In the genomic region with DNA sequence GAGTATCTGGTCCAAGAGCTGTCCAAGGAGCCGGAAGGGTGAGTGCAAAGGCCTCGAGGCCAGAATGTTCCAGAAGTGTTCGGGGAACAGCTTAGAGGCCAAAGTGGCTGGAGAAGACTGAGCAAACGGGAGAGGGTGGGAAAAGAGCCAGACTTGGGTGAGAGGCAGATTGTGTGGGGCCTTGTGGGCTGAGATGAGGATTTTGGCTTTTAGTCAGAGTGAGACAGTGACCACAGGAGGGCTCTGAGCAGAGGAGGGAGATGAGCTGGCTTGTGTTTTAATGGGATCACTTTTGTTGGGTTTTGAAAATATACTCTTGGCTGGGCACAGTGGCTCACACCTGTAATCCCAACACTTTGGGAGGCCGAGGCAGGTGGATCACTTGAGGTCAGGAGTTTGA, we compare ENCODE assay signal across 27 cellular contexts. TPM values are rescaled to one million over a fixed set of nuclear protein-coding genes. Genes with fewer than 3 reads are reported as not detected.
DNase-seq lines count a peak whose midpoint lies in the region; TF ChIP-seq lines count a peak whose summit lies in the region.
"Had no signal": no experiment of that assay in that cellular context is flagged by ENCODE, and none has a peak within 500 bp of the region (broad histone marks: within the 10 kb centered on the region; RNA-seq: fewer than 3 reads in every experiment).

No MANE protein-coding gene starts in this region.

- no peak overlapping the region for H3K27ac ChIP-seq in CD4-positive, alpha-beta memory T cell (ENCODE audit: low read depth, low read length)
- H3K27ac ChIP-seq in prostate gland, result no peak overlapping the region
- H3K27ac ChIP-seq: hepatocyte, left ventricle myocardium inferior, neural progenitor cell, vagina had no signal

- H3K4me3 ChIP-seq in kidney epithelial cell (ENCODE audit: low read depth, low read length) (no peak overlapping the region), prostate gland (no peak overlapping the region)
- no peak overlapping the region for H3K4me3 ChIP-seq in CD4-positive, alpha-beta memory T cell (ENCODE audit: low read length in 2 of 2)
- H3K4me3 ChIP-seq: hepatocyte, left ventricle myocardium inferior, mucosa of descending colon, neural progenitor cell, vagina had no signal

- peak; percentile 33 for DNase-seq in EH (ENCODE audit: low read depth)
- peak; percentile 14 for DNase-seq in HFFc6
- no peak for DNase-seq in kidney epithelial cell (ENCODE audit: low read depth)
- no peak for DNase-seq in CD4-positive, alpha-beta memory T cell
- no peak for DNase-seq in prostate gland (ENCODE audit: low spot score)
- DNase-seq: DMS 273 treated with DMSO at 0.1 percent for 48 hours; effector CD4-positive, alpha-beta T cell; foreskin melanocyte; GF-D8; immature natural killer cell; Karpas-422; left ventricle myocardium inferior; mucosa of descending colon; NCI-H1048; NCI-H187; NCI-H526; stimulated activated CD4-positive, alpha-beta T cell treated with anti-CD3 and anti-CD28 coated beads, Interleukin-1b, Interleukin-23, amount 100 ng/mL, for 48 hours had no signal

- H3K9me3 ChIP-seq in CD4-positive, alpha-beta memory T cell (ENCODE audit: control insufficient read depth in 1 of 2, low read length in 2 of 2), result no peaks in the 10 kb centered on the region
- H3K9me3 ChIP-seq in prostate gland, result no peaks in the 10 kb centered on the region
- H3K9me3 ChIP-seq: left ventricle myocardium inferior, mucosa of descending colon, vagina had no signal

- peaks cover 8% of the 10 kb centered on the region for H3K27me3 ChIP-seq in kidney epithelial cell (ENCODE audit: control insufficient read depth, insufficient read depth, low read length)
- no peaks in the 10 kb centered on the region for H3K27me3 ChIP-seq in CD4-positive, alpha-beta memory T cell (ENCODE audit: insufficient read depth, low read length)
- H3K27me3 ChIP-seq in prostate gland (replicated peaks; ENCODE audit: insufficient read depth), result peaks cover 3% of the 10 kb centered on the region
- H3K27me3 ChIP-seq: hepatocyte, neural progenitor cell, vagina had no signal

- no peaks in the 10 kb centered on the region for H3K36me3 Mint-ChIP-seq in HFFc6 (ENCODE audit: low read depth)
- H3K36me3 Mint-ChIP-seq in CD4-positive, alpha-beta memory T cell, result no peaks in the 10 kb centered on the region
- H3K36me3 Mint-ChIP-seq: immature natural killer cell, neural progenitor cell had no signal

- intact Hi-C loops in CD4-positive, alpha-beta memory T cell (cut with micrococcal nuclease), result no loop called here
- intact Hi-C loops in prostate gland (cut with DNase I), result no loop called here

- TF ChIP-seq CTCF in HFFc6 (IDR thresholded peaks at IDR 0.05), result no peak
- TF ChIP-seq CTCF in kidney epithelial cell (IDR thresholded peaks at IDR 0.05; ENCODE audit: insufficient read depth, low read length, poor library complexity, severe bottlenecking), result peak; percentile 14
- no peak for TF ChIP-seq CTCF in prostate gland (IDR thresholded peaks at IDR 0.05)

- CTCF ChIA-PET in CD4-positive, alpha-beta memory T cell (lab: Charles Lee; ENCODE audit: partially characterized antibody), result no interaction called here

- H3K9me3 Mint-ChIP-seq in HFFc6, result no peaks in the 10 kb centered on the region
- H3K9me3 Mint-ChIP-seq in CD4-positive, alpha-beta memory T cell, result no peaks in the 10 kb centered on the region
- H3K9me3 Mint-ChIP-seq: immature natural killer cell; neural progenitor cell; T-helper 2 cell treated with Interferon-gamma antibody and Interleukin-4, amounts not matched to agents 5 μg/mL and 100 μg/mL, for 36 hours had no signal

- H3K4me3 Mint-ChIP-seq in HFFc6, result no peak overlapping the region
- no peak overlapping the region for H3K4me3 Mint-ChIP-seq in CD4-positive, alpha-beta memory T cell
- H3K4me3 Mint-ChIP-seq: immature natural killer cell; neural progenitor cell; T-helper 2 cell treated with Interferon-gamma antibody and Interleukin-4, amounts not matched to agents 5 μg/mL and 100 μg/mL, for 36 hours had no signal

- POLR2A ChIA-PET in CD4-positive, alpha-beta memory T cell (lab: Charles Lee; ENCODE audit: partially characterized antibody), result no interaction called here

- 67% methylated on average over 5 of the region's 5 CpGs for WGBS in prostate gland

- no peak for TF ChIP-seq POLR2A in prostate gland (IDR thresholded peaks at IDR 0.05)

- H3K27ac Mint-ChIP-seq in HFFc6, result no peak overlapping the region
- peak overlapping the region in 1 of 7 donors; percentile 93 for H3K27ac Mint-ChIP-seq in CD4-positive, alpha-beta memory T cell
- H3K27ac Mint-ChIP-seq: immature natural killer cell; neural progenitor cell; progenitor cell of endocrine pancreas; T-helper 2 cell treated with Interferon-gamma antibody and Interleukin-4, amounts not matched to agents 5 μg/mL and 100 μg/mL, for 36 hours had no signal

- H3K36me3 ChIP-seq in kidney epithelial cell (ENCODE audit: control insufficient read depth, insufficient read depth, low read length) (no peaks in the 10 kb centered on the region), prostate gland (no peaks in the 10 kb centered on the region)
- H3K36me3 ChIP-seq in CD4-positive, alpha-beta memory T cell (ENCODE audit: insufficient read depth, low read length), result no peaks in the 10 kb centered on the region
- H3K36me3 ChIP-seq: left ventricle myocardium inferior, neural progenitor cell, vagina had no signal

- H3K4me1 Mint-ChIP-seq in HFFc6 (ENCODE audit: low read depth), result peaks cover 14% of the 10 kb centered on the region
- H3K4me1 Mint-ChIP-seq in CD4-positive, alpha-beta memory T cell, result no peaks in the 10 kb centered on the region

- no peaks in the 10 kb centered on the region for H3K4me1 ChIP-seq in CD4-positive, alpha-beta memory T cell (ENCODE audit: insufficient read depth, low read length)
- no peaks in the 10 kb centered on the region for H3K4me1 ChIP-seq in prostate gland (replicated peaks)
- H3K4me1 ChIP-seq: left ventricle myocardium inferior, neural progenitor cell, vagina had no signal

- H3K27me3 Mint-ChIP-seq in HFFc6 (ENCODE audit: insufficient read depth), result peaks cover 20% of the 10 kb centered on the region
- H3K27me3 Mint-ChIP-seq in CD4-positive, alpha-beta memory T cell, result peaks cover 17 to 21% of the 10 kb centered on the region in 2 donors

RNA-seq across cellular contexts. Expression of a gene that starts 5.6 kb away (rescaled TPM):
- not detected for total RNA-seq in HFFc6 (2021; fragmentation: NEBNext Ultra II Directional; extraction: Animal tissue kit (Norgen Biotek cat#: 25700))
- not detected in 2 replicates for total RNA-seq in kidney epithelial cell
- total RNA-seq in CD4-positive, alpha-beta memory T cell, result not detected
- polyA plus RNA-seq in CD4-positive, alpha-beta memory T cell, result not detected
- total RNA-seq in prostate gland, result 1 to 10 TPM in 1 of 2 donors, not detected in 1; 4.1 TPM
- total RNA-seq: cerebellum, hepatocyte, HT-29, left ventricle myocardium inferior, mucosa of descending colon, progenitor cell of endocrine pancreas, skeletal muscle tissue, temporal lobe, vagina had no signal
- polyA plus RNA-seq: esophagus, hepatocyte, immature natural killer cell had no signal

RNA-seq across cellular contexts. Expression of a gene that starts 6.5 kb away (rescaled TPM):
- total RNA-seq in HFFc6 (2021; fragmentation: NEBNext Ultra II Directional; extraction: Animal tissue kit (Norgen Biotek cat#: 25700)), result 10 to 100 TPM; 10.2 to 11.2 (median 10.5) TPM
- total RNA-seq in kidney epithelial cell (3.0 and 8.0 TPM in 2 replicates), prostate gland (1 to 10 TPM; 8.7 to 9.1 TPM)
- total RNA-seq in CD4-positive, alpha-beta memory T cell, result 10 to 100 TPM; 12.9 to 15.1 TPM
- under 1 TPM; 0.10 to 0.87 TPM for polyA plus RNA-seq in CD4-positive, alpha-beta memory T cell

RNA-seq across cellular contexts. Expression of a gene that starts 23.0 kb away (rescaled TPM):
- total RNA-seq in HFFc6 (2021; fragmentation: NEBNext Ultra II Directional; extraction: Animal tissue kit (Norgen Biotek cat#: 25700)), result 10 to 100 TPM; 19.3 to 25.0 (median 21.8) TPM
- total RNA-seq in kidney epithelial cell (32.9 and 36.4 TPM in 2 replicates), prostate gland (10 to 100 TPM; 55.5 to 63.0 TPM)
- 10 to 100 TPM; 33.7 to 35.8 TPM for total RNA-seq in CD4-positive, alpha-beta memory T cell
- polyA plus RNA-seq in CD4-positive, alpha-beta memory T cell, result 1 to 10 TPM; 2.4 to 8.2 TPM

RNA-seq across cellular contexts. Expression of a gene that starts 44.8 kb away (rescaled TPM):
- not detected for total RNA-seq in HFFc6 (2021; fragmentation: NEBNext Ultra II Directional; extraction: Animal tissue kit (Norgen Biotek cat#: 25700))
- total RNA-seq in kidney epithelial cell, result 0.14 and 0.50 TPM in 2 replicates
- not detected for total RNA-seq in CD4-positive, alpha-beta memory T cell
- polyA plus RNA-seq in CD4-positive, alpha-beta memory T cell, result not detected
- total RNA-seq in prostate gland, result 1 to 10 TPM in 1 of 2 donors, under 1 TPM in 1; 0.09 to 1.1 TPM
- total RNA-seq: cerebellum, left ventricle myocardium inferior, skeletal muscle tissue, temporal lobe, vagina had no signal
- polyA plus RNA-seq: immature natural killer cell had no signal

RNA-seq across cellular contexts. Expression of a gene that starts 46.0 kb away (rescaled TPM):
- 10 to 100 TPM; 59.6 to 74.8 (median 66.0) TPM for total RNA-seq in HFFc6 (2021; fragmentation: NEBNext Ultra II Directional; extraction: Animal tissue kit (Norgen Biotek cat#: 25700))
- total RNA-seq in kidney epithelial cell, result 32.2 and 52.0 TPM in 2 replicates
- 10 to 100 TPM; 93.9 to 98.2 TPM for total RNA-seq in CD4-positive, alpha-beta memory T cell
- polyA plus RNA-seq in CD4-positive, alpha-beta memory T cell, result 10 to 100 TPM in 1 of 2 donors, 1 to 10 TPM in 1; 6.0 to 17.5 TPM
- 100 to 1,000 TPM in 1 of 2 donors, 10 to 100 TPM in 1; 76.4 to 104 TPM for total RNA-seq in prostate gland

Comparison
In these comparisons a context has a peak if more than half of its experiments do, and no peak if none do; other contexts are left out.
1. DNase-seq: peak in EH (single experiment) and HFFc6 (single experiment); none in kidney epithelial cell (single experiment), CD4-positive, alpha-beta memory T cell (0 of 5) and prostate gland (single experiment).